ENCODE assay signal across 26 cellular contexts in the genomic region with DNA sequence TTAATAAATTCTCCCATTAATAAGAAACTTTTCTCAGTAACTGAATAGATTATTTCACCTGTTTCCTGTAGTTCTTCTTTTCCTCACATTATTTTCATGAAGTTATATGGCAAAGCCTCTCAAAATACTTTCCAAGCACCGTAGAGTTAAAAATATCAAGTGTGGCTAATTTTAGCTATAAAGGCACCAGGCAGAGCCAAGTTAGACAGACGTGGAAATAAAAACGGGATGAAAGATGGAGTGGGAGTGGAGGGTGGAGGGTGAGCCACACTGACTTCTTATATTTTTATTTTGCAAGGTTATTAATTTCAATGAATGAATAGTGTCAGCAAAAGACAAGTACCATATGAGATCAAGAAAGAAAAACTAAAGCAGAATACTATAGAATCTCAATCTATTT.
DNase-seq lines count a peak whose midpoint lies in the region; ATAC-seq, FAIRE-seq and TF ChIP-seq lines count a peak whose summit lies in the region.
"Had no signal": no experiment of that assay in that cellular context is flagged by ENCODE, and none has a peak within 500 bp of the region (broad histone marks: within the 10 kb centered on the region; RNA-seq: fewer than 3 reads in every experiment).

No MANE protein-coding gene starts in this region.

- H3K27ac ChIP-seq in astrocyte (ENCODE audit: low read depth, low read length) (no peak overlapping the region), cardiac muscle cell (peak overlapping the region; percentile 91), neural progenitor cell (peak overlapping the region; percentile 34), aorta (ENCODE audit: low read depth in 1 of 2, low read length in 2 of 2) (peak overlapping the region in 1 of 2 donors; percentile 36)
- H3K27ac ChIP-seq: prostate gland had no signal

- FAIRE-seq in astrocyte (lab: Jason Lieb, UNC) = no peak
- FAIRE-seq: K562 had no signal

- no peaks in the 10 kb centered on the region for H3K27me3 ChIP-seq in astrocyte (ENCODE audit: insufficient read depth, low read length)
- H3K27me3 ChIP-seq in cardiac muscle cell = no peaks in the 10 kb centered on the region
- H3K27me3 ChIP-seq in neural progenitor cell = no peaks in the 10 kb centered on the region
- H3K27me3 ChIP-seq in aorta (ENCODE audit: control insufficient read depth in 1 of 2, insufficient read depth in 2 of 2, low read length in 1 of 2) = no peaks in the 10 kb centered on the region

- H3K36me3 Mint-ChIP-seq in astrocyte (ENCODE audit: low read depth, unreplicated experiment) (peaks cover 16% of the 10 kb centered on the region), neural progenitor cell (peaks cover 23% of the 10 kb centered on the region)
- H3K36me3 Mint-ChIP-seq: stimulated activated effector memory CD8-positive, alpha-beta T cell treated with anti-CD3 and anti-CD28 coated beads, Interleukin-12 subunit alpha, Interleukin-12 subunit beta, amount 100 ng/mL, for 72 hours had no signal

- H3K9me3 Mint-ChIP-seq in astrocyte (ENCODE audit: unreplicated experiment) (no peaks in the 10 kb centered on the region), neural progenitor cell (peaks cover 5% of the 10 kb centered on the region)
- H3K9me3 Mint-ChIP-seq: activated B cell treated with CpG ODN at 0.5 μM for 24 hours; activated T-helper 17 cell treated with anti-CD3 and anti-CD28 coated beads, Interleukin-2, amount 50 U/mL, for 72 hours; CD4-positive, alpha-beta T cell; stimulated activated effector memory CD8-positive, alpha-beta T cell treated with anti-CD3 and anti-CD28 coated beads, Interleukin-12 subunit alpha, Interleukin-12 subunit beta, amount 100 ng/mL, for 72 hours; T-helper 2 cell treated with Interferon-gamma antibody and Interleukin-4, amounts not matched to agents 5 μg/mL and 100 μg/mL, for 36 hours had no signal

- H3K36me3 ChIP-seq in astrocyte (ENCODE audit: insufficient read depth, low read length) (no peaks in the 10 kb centered on the region), cardiac muscle cell (no peaks in the 10 kb centered on the region), neural progenitor cell (no peaks in the 10 kb centered on the region), aorta (ENCODE audit: control insufficient read depth in 1 of 2, insufficient read depth in 2 of 2, low read length in 1 of 2) (no peaks in the 10 kb centered on the region)
- H3K36me3 ChIP-seq: prostate gland had no signal

- H3F3A ChIP-seq in neural progenitor cell (ENCODE audit: low read depth) = peaks cover 9% of the 10 kb centered on the region

- H3K4me3 Mint-ChIP-seq in astrocyte (ENCODE audit: unreplicated experiment) (peak overlapping the region; percentile 57), neural progenitor cell (no peak overlapping the region)
- H3K4me3 Mint-ChIP-seq: activated B cell treated with CpG ODN at 0.5 μM for 24 hours; activated naive CD8-positive, alpha-beta T cell; activated T-helper 17 cell treated with anti-CD3 and anti-CD28 coated beads, Interleukin-2, amount 50 U/mL, for 72 hours; CD4-positive, alpha-beta T cell; stimulated activated effector memory CD8-positive, alpha-beta T cell treated with anti-CD3 and anti-CD28 coated beads, Interleukin-12 subunit alpha, Interleukin-12 subunit beta, amount 100 ng/mL, for 72 hours; T-helper 2 cell treated with Interferon-gamma antibody and Interleukin-4, amounts not matched to agents 5 μg/mL and 100 μg/mL, for 36 hours had no signal

- ATAC-seq in aorta (ENCODE audit: low FRiP score) (peak; percentile 58), HG03378 (IDR thresholded peaks at IDR 0.05; ENCODE audit: unreplicated experiment) (no peak)
- ATAC-seq: activated T-helper 17 cell treated with anti-CD3 and anti-CD28 coated beads, Interleukin-2, amount 50 U/mL, for 72 hours; esophagus mucosa; K562; stimulated activated effector memory CD8-positive, alpha-beta T cell treated with anti-CD3 and anti-CD28 coated beads, Interleukin-12 subunit alpha, Interleukin-12 subunit beta, amount 100 ng/mL, for 72 hours had no signal

- TF ChIP-seq CTCF in astrocyte (IDR thresholded peaks at IDR 0.05; ENCODE audit: insufficient read depth, low read depth, low read length) (no peak), cardiac muscle cell (IDR thresholded peaks at IDR 0.05; ENCODE audit: low read depth, low read length) (no peak), neural progenitor cell (IDR thresholded peaks at IDR 0.05) (no peak), GM10266 (IDR thresholded peaks at IDR 0.05; ENCODE audit: control insufficient read depth, insufficient read depth, low read depth, missing control alignments) (no peak)

- no peak overlapping the region for H3K4me3 ChIP-seq in astrocyte (ENCODE audit: insufficient read depth, low read depth, low read length)
- no peak overlapping the region for H3K4me3 ChIP-seq in cardiac muscle cell
- no peak overlapping the region for H3K4me3 ChIP-seq in neural progenitor cell
- H3K4me3 ChIP-seq in aorta (ENCODE audit: low read length in 2 of 2) = no peak overlapping the region
- H3K4me3 ChIP-seq: K562, lung, prostate gland, smooth muscle cell had no signal

- peaks cover 63% of the 10 kb centered on the region for H3K4me1 Mint-ChIP-seq in astrocyte (ENCODE audit: low read depth, unreplicated experiment)
- peaks cover 51% of the 10 kb centered on the region for H3K4me1 Mint-ChIP-seq in neural progenitor cell
- H3K4me1 Mint-ChIP-seq: activated T-helper 17 cell treated with anti-CD3 and anti-CD28 coated beads, Interleukin-2, amount 50 U/mL, for 72 hours; stimulated activated effector memory CD8-positive, alpha-beta T cell treated with anti-CD3 and anti-CD28 coated beads, Interleukin-12 subunit alpha, Interleukin-12 subunit beta, amount 100 ng/mL, for 72 hours had no signal

- peaks cover 95% of the 10 kb centered on the region for H4K20me1 ChIP-seq in astrocyte (ENCODE audit: insufficient read depth, low read length)
- peaks cover 97% of the 10 kb centered on the region for H4K20me1 ChIP-seq in neural progenitor cell (ENCODE audit: low read depth)

- H3K27me3 Mint-ChIP-seq in astrocyte (ENCODE audit: low read depth, unreplicated experiment) (no peaks in the 10 kb centered on the region), neural progenitor cell (ENCODE audit: insufficient read depth, low read depth) (no peaks in the 10 kb centered on the region)

- intact Hi-C loops in aorta (cut with DNase I) = no loop called here

- DNase-seq in astrocyte (ENCODE audit: low read depth) (no peak), cardiac muscle cell (ENCODE audit: low read depth in 1 of 2, low spot score in 1 of 2) (peak in 1 of 2 donors; percentile 38), neural progenitor cell (ENCODE audit: low spot score) (no peak), aorta (no peak), SK-N-DZ (ENCODE audit: low spot score) (no peak), GM10266 (ENCODE audit: extremely low spot score) (no peak)
- DNase-seq: activated B cell treated with CpG ODN at 0.5 μM for 24 hours; activated CD4-positive, alpha-beta T cell treated with anti-CD3 and anti-CD28 coated beads, Interleukin-2, amount 50 U/mL, for 4 hours; activated CD8-positive, alpha-beta memory T cell treated with anti-CD3 and anti-CD28 coated beads, Interleukin-2, amount 50 U/mL, for 4 hours; CD4-positive, alpha-beta T cell; effector CD4-positive, alpha-beta T cell; islet precursor cell; NCI-H1417; NCI-H2081; RPMI8226; stimulated activated CD4-positive, alpha-beta T cell treated with anti-CD3 and anti-CD28 coated beads, Interleukin-2, amount 100 ng/mL, for 48 hours had no signal

- no peak overlapping the region for H2AFZ ChIP-seq in astrocyte (ENCODE audit: low read depth, low read length)
- no peak overlapping the region for H2AFZ ChIP-seq in neural progenitor cell (replicated peaks)

- H3K79me2 ChIP-seq in astrocyte (ENCODE audit: insufficient read depth, low read length) (peaks cover 100% of the 10 kb centered on the region), neural progenitor cell (ENCODE audit: low read depth) (peaks cover 100% of the 10 kb centered on the region)

- no peaks in the 10 kb centered on the region for H3K9me3 ChIP-seq in astrocyte (ENCODE audit: insufficient read depth, low read depth, low read length)
- H3K9me3 ChIP-seq in cardiac muscle cell (ENCODE audit: low read depth) = no peaks in the 10 kb centered on the region
- no peaks in the 10 kb centered on the region for H3K9me3 ChIP-seq in neural progenitor cell (ENCODE audit: low read depth)
- H3K9me3 ChIP-seq in aorta (ENCODE audit: control insufficient read depth, low read length) = no peaks in the 10 kb centered on the region
- H3K9me3 ChIP-seq: prostate gland had no signal

- H3K27ac Mint-ChIP-seq in astrocyte (ENCODE audit: unreplicated experiment) (peak overlapping the region; percentile 78), neural progenitor cell (peak overlapping the region; percentile 36)
- H3K27ac Mint-ChIP-seq: activated B cell treated with CpG ODN at 0.5 μM for 24 hours; activated naive CD8-positive, alpha-beta T cell; activated T-helper 17 cell treated with anti-CD3 and anti-CD28 coated beads, Interleukin-2, amount 50 U/mL, for 72 hours; CD4-positive, alpha-beta T cell; stimulated activated effector memory CD8-positive, alpha-beta T cell treated with anti-CD3 and anti-CD28 coated beads, Interleukin-12 subunit alpha, Interleukin-12 subunit beta, amount 100 ng/mL, for 72 hours; T-helper 2 cell treated with Interferon-gamma antibody and Interleukin-4, amounts not matched to agents 5 μg/mL and 100 μg/mL, for 36 hours had no signal

- H3K9ac ChIP-seq in astrocyte (ENCODE audit: low read length) (no peak overlapping the region), neural progenitor cell (no peak overlapping the region)

- peaks cover 8% of the 10 kb centered on the region for H3K4me1 ChIP-seq in astrocyte (ENCODE audit: insufficient read depth, low read length)
- peaks cover 61% of the 10 kb centered on the region for H3K4me1 ChIP-seq in cardiac muscle cell (ENCODE audit: low read depth)
- H3K4me1 ChIP-seq in neural progenitor cell = peaks cover 41% of the 10 kb centered on the region
- H3K4me1 ChIP-seq in aorta (ENCODE audit: control insufficient read depth in 1 of 2, insufficient read depth in 2 of 2, low read length in 2 of 2) = peaks cover 2 to 6% of the 10 kb centered on the region in 2 donors
- H3K4me1 ChIP-seq: prostate gland had no signal

- H3K4me2 ChIP-seq in astrocyte (ENCODE audit: low read length) = no peak overlapping the region
- peak overlapping the region; percentile 2 for H3K4me2 ChIP-seq in neural progenitor cell
- H3K4me2 ChIP-seq: smooth muscle cell had no signal

- WGBS in aorta, 2 donors = 1 to 2% methylated on average over 3 of the region's 3 CpGs
